9 cellular contexts compared by ENCODE assay signal in the genomic region with DNA sequence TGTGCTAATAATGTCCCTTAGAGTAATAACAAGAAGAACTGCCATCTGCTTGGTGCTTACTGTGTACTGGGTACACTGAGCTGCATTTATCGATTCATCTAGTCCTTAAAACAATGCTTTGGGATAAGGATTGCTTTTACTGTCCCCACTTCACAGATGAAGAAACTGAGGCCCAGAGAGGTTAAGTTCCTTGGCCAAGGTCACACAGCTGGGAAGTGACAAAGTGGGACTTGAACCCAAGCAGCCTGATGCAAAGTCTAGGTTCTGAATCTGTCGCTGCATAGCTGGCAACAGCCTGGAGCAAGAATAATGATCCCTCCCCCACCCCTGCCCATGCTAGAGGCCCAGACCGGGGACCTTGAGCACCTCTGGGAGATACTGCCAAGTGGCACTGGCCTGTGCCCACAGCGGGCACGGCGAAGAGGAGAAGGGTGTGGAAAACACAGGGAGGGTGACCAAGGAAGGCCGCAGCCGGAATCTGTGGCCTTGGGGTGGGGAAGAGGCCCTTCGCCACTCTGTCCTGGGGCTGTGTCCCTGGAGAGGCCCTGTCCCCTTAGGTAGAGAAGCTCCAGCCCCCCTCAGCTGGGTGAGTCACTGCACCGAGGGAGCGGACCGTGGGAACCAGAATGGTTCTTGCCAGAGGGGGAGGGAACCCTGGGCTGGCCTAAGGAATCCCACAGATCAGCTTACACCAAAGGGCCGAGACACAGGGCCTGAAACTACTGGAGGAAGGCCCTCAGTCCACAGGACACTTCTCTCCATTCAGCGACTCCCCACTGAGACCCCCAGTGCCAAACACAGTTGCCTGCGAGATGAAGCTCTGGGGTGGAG. TPM values are rescaled to one million over a fixed set of nuclear protein-coding genes. Genes with fewer than 3 reads are reported as not detected.
DNase-seq lines count a peak whose midpoint lies in the region; ATAC-seq and TF ChIP-seq lines count a peak whose summit lies in the region.
"Had no signal": no experiment of that assay in that cellular context is flagged by ENCODE, and none has a peak within 500 bp of the region (broad histone marks: within the 10 kb centered on the region; RNA-seq: fewer than 3 reads in every experiment).

No MANE protein-coding gene starts in this region.

- peaks cover 83% of the 10 kb centered on the region for H3K79me2 ChIP-seq in osteoblast (ENCODE audit: insufficient read depth, low read length)
- no peaks in the 10 kb centered on the region for H3K79me2 ChIP-seq in OCI-LY7 (ENCODE audit: insufficient read depth, low read depth, low read length)

- TF ChIP-seq CTCF in BE2C (IDR thresholded peaks at IDR 0.05; ENCODE audit: low read depth, low read length) (no peak), osteoblast (IDR thresholded peaks at IDR 0.05; ENCODE audit: extremely low read depth, low read depth, low read length) (no peak), OCI-LY7 (conservative IDR thresholded peaks at IDR 0.05; ENCODE audit: low read length) (no peak), WERI-Rb-1 (IDR thresholded peaks at IDR 0.05; ENCODE audit: low read depth, low read length) (no peak)

- H3K36me3 Mint-ChIP-seq in activated naive CD4-positive, alpha-beta T cell treated with anti-CD3 and anti-CD28 coated beads, Interleukin-2, amount 50 U/mL, for 72 hours: peaks cover 0 to 6% of the 10 kb centered on the region in 2 donors

- H3K36me3 ChIP-seq in BE2C (no peaks in the 10 kb centered on the region), osteoblast (ENCODE audit: insufficient read depth, low read length) (no peaks in the 10 kb centered on the region), OCI-LY7 (ENCODE audit: insufficient read depth, low read length) (no peaks in the 10 kb centered on the region), WERI-Rb-1 (no peaks in the 10 kb centered on the region)

- no peak overlapping the region for H3K27ac Mint-ChIP-seq in activated naive CD4-positive, alpha-beta T cell treated with anti-CD3 and anti-CD28 coated beads, Interleukin-2, amount 50 U/mL, for 72 hours

- no peaks in the 10 kb centered on the region for H3K9me3 Mint-ChIP-seq in activated naive CD4-positive, alpha-beta T cell treated with anti-CD3 and anti-CD28 coated beads, Interleukin-2, amount 50 U/mL, for 72 hours

- no TSS peak for BruUV-seq in OCI-LY7 (replicated peaks; lab: Mats Ljungman, UMichigan)

- H3K9me2 ChIP-seq in OCI-LY7 (ENCODE audit: insufficient read depth, low read length): no peaks in the 10 kb centered on the region

- H3K4me2 ChIP-seq in osteoblast (ENCODE audit: insufficient read depth, low read length) (peak overlapping the region; percentile 99), OCI-LY7 (ENCODE audit: low read length) (no peak overlapping the region)

- peaks cover 55% of the 10 kb centered on the region for H4K20me1 ChIP-seq in osteoblast (ENCODE audit: insufficient read depth, low read length)
- H4K20me1 ChIP-seq in OCI-LY7 (ENCODE audit: insufficient read depth, low read length): no peaks in the 10 kb centered on the region

- CTCF ChIA-PET in OCI-LY7 (lab: Charles Lee; ENCODE audit: unreplicated experiment): interaction anchor here (1.2 kb wide), 1 partner anchor 112 kb away, joined by 3 read pairs; no protein-coding TSS in a partner anchor

- intact Hi-C loops in OCI-LY7 (cut with micrococcal nuclease; ENCODE audit: unreplicated experiment): no loop called here

- H2AFZ ChIP-seq in osteoblast (ENCODE audit: low read length) (no peak overlapping the region), OCI-LY7 (ENCODE audit: low read length) (no peak overlapping the region)

- H3K27me3 ChIP-seq in BE2C: peaks cover 8% of the 10 kb centered on the region
- no peaks in the 10 kb centered on the region for H3K27me3 ChIP-seq in osteoblast (ENCODE audit: insufficient read depth, low read length)
- peaks cover 7% of the 10 kb centered on the region for H3K27me3 ChIP-seq in WERI-Rb-1 (ENCODE audit: insufficient read depth, low read depth, severe bottlenecking)

- no peak for ATAC-seq in activated naive CD4-positive, alpha-beta T cell treated with anti-CD3 and anti-CD28 coated beads, Interleukin-2, amount 50 U/mL, for 72 hours
- no peak for ATAC-seq in HG03025 (IDR thresholded peaks at IDR 0.05; ENCODE audit: low FRiP score, unreplicated experiment)

- DNase-seq in BE2C (peak; percentile 28), RKO (ENCODE audit: low spot score) (peak; percentile 70), fibroblast of peridontal ligament (ENCODE audit: extremely low read depth) (peak; percentile 91), osteoblast (ENCODE audit: insufficient read length, low spot score, missing footprints) (peak; percentile 100), OCI-LY7 (ENCODE audit: low spot score) (no peak), WERI-Rb-1 (no peak)
- DNase-seq in activated naive CD4-positive, alpha-beta T cell treated with anti-CD3 and anti-CD28 coated beads, Interleukin-2, amount 50 U/mL, for 72 hours (ENCODE audit: low spot score in 2 of 2): no peak
- DNase-seq: NCI-H1105 had no signal

- POLR2A ChIA-PET in OCI-LY7 (lab: Charles Lee): no interaction called here

- H3K4me1 ChIP-seq in BE2C: peaks cover 14% of the 10 kb centered on the region
- H3K4me1 ChIP-seq in osteoblast (ENCODE audit: insufficient read depth, low read length): peaks cover 63% of the 10 kb centered on the region
- no peaks in the 10 kb centered on the region for H3K4me1 ChIP-seq in OCI-LY7 (ENCODE audit: insufficient read depth, low read length, poor library complexity, severe bottlenecking)

- H3K9me3 ChIP-seq in BE2C (no peaks in the 10 kb centered on the region), osteoblast (ENCODE audit: low read depth, low read length) (no peaks in the 10 kb centered on the region), OCI-LY7 (ENCODE audit: low read length) (no peaks in the 10 kb centered on the region), WERI-Rb-1 (ENCODE audit: severe bottlenecking) (no peaks in the 10 kb centered on the region)

- H3K4me3 ChIP-seq in BE2C (ENCODE audit: low read depth, low read length) (no peak overlapping the region), osteoblast (ENCODE audit: insufficient read depth, low read length) (peak overlapping the region; percentile 79), OCI-LY7 (ENCODE audit: low read depth, low read length, poor library complexity, severe bottlenecking) (no peak overlapping the region), WERI-Rb-1 (ENCODE audit: low read depth, low read length) (no peak overlapping the region)

- H3K27ac ChIP-seq in osteoblast (ENCODE audit: low read depth, low read length): peak overlapping the region; percentile 93
- no peak overlapping the region for H3K27ac ChIP-seq in OCI-LY7 (ENCODE audit: low read depth, low read length, poor library complexity, severe bottlenecking)
- no peak overlapping the region; the same call in 1 of the 2 replicates for H3K27ac ChIP-seq in WERI-Rb-1

RNA-seq across cellular contexts. Expression of a gene that starts 3.5 kb away (rescaled TPM):
- polyA plus RNA-seq in BE2C (2012; ENCODE audit: insufficient read depth, insufficient read length, low read depth): 227 TPM
- total RNA-seq in osteoblast: 126 and 134 TPM in 2 replicates
- total RNA-seq in activated naive CD4-positive, alpha-beta T cell treated with anti-CD3 and anti-CD28 coated beads, Interleukin-2, amount 50 U/mL, for 72 hours: 1 to 10 TPM; 3.5 to 5.7 TPM
- 6.0 and 6.8 TPM in 2 replicates for total RNA-seq in OCI-LY7 (2014; rRNA removed; shearing (Covaris generic))
- total RNA-seq in OCI-LY7 (2022): 4.7 and 5.3 TPM in 2 replicates

RNA-seq across cellular contexts. Expression of a gene that starts 60.0 kb away (rescaled TPM):
- polyA plus RNA-seq in BE2C (2012; ENCODE audit: insufficient read depth, insufficient read length, low read depth): not detected
- total RNA-seq in osteoblast (not detected in 2 replicates), OCI-LY7 (2022) (not detected in 2 replicates)
- total RNA-seq in activated naive CD4-positive, alpha-beta T cell treated with anti-CD3 and anti-CD28 coated beads, Interleukin-2, amount 50 U/mL, for 72 hours: not detected
- not detected in 2 replicates for total RNA-seq in OCI-LY7 (2014; rRNA removed; shearing (Covaris generic))

Comparison
In these comparisons a context has a peak if more than half of its experiments do, and no peak if none do; other contexts are left out.
1. DNase-seq: peak in BE2C (single experiment), RKO (single experiment), fibroblast of peridontal ligament (single experiment) and osteoblast (single experiment); none in activated naive CD4-positive, alpha-beta T cell treated with anti-CD3 and anti-CD28 coated beads, Interleukin-2, amount 50 U/mL, for 72 hours (0 of 2), OCI-LY7 (single experiment) and WERI-Rb-1 (single experiment).
2. RNA of a gene that starts 3.5 kb away (total RNA-seq): 126 to 134 TPM in osteoblast; 4.7 to 6.8 TPM in OCI-LY7 and 3.5 to 5.7 TPM in activated naive CD4-positive, alpha-beta T cell treated with anti-CD3 and anti-CD28 coated beads, Interleukin-2, amount 50 U/mL, for 72 hours; every median in the first group is over 10 times any median in the second.